26 cellular contexts compared by ENCODE assay signal in genomic region chr11:86987687-86988086, GRCh38. TPM values are rescaled to one million over a fixed set of nuclear protein-coding genes. Genes with fewer than 3 reads are reported as not detected.
"Had no signal": no experiment of that assay in that cellular context is flagged by ENCODE, and none has a peak within 500 bp of the region (broad histone marks: within the 10 kb centered on the region; RNA-seq: fewer than 3 reads in every experiment).

No MANE protein-coding gene starts in this region.

- H3K4me3 ChIP-seq: coronary artery, esophagus squamous epithelium, heart right ventricle, left lung, mucosa of descending colon, neural progenitor cell, stomach, testis, tibial artery had no signal

- H3K9ac ChIP-seq: neural progenitor cell, parathyroid adenoma had no signal

- H3K9me3 ChIP-seq: esophagus squamous epithelium, heart right ventricle, left lung, mucosa of descending colon, stomach, testis, tibial artery had no signal

- ATAC-seq: heart right ventricle; left cardiac atrium; left lung; mucosa of descending colon; naive thymus-derived CD4-positive, alpha-beta T cell; sciatic nerve; stimulated activated effector memory CD8-positive, alpha-beta T cell treated with anti-CD3 and anti-CD28 coated beads, Interleukin-12 subunit alpha, Interleukin-12 subunit beta, amount 100 ng/mL, for 72 hours had no signal

- FAIRE-seq: islet of Langerhans had no signal

- H2AFZ ChIP-seq: neural progenitor cell, parathyroid adenoma had no signal

- H3K4me2 ChIP-seq: neural progenitor cell had no signal

- H3K36me3 ChIP-seq: esophagus squamous epithelium, heart right ventricle, left lung, neural progenitor cell, stomach, tibial artery had no signal

- DNase-seq: dermis blood vessel endothelial cell; effector memory CD4-positive, alpha-beta T cell; erythroblast; esophagus squamous epithelium; foreskin melanocyte; glutamatergic neuron; heart right ventricle; hippocampal formation; left cardiac atrium; left lung; mesenchymal stem cell; mucosa of descending colon; naive thymus-derived CD4-positive, alpha-beta T cell; stimulated activated CD4-positive, alpha-beta T cell treated with anti-CD3 and anti-CD28 coated beads, Interleukin-2, amount 100 ng/mL, for 24 hours; stimulated activated CD4-positive, alpha-beta T cell treated with anti-CD3 and anti-CD28 coated beads, Interleukin-4, amount 100 ng/mL, for 24 hours; stimulated activated naive CD4-positive, alpha-beta T cell treated with Interleukin-2 at 50 U/mL for 16 hours; stomach; substantia nigra; testis; tibial artery had no signal

- H3K27ac ChIP-seq: coronary artery, esophagus squamous epithelium, heart right ventricle, left lung, neural progenitor cell, parathyroid adenoma, stomach, testis, tibial artery had no signal

- H3K4me1 ChIP-seq: parathyroid adenoma, testis had no signal

- H3K27me3 ChIP-seq: esophagus squamous epithelium, heart right ventricle, left lung, neural progenitor cell, stomach, testis, tibial artery had no signal

- H3K79me2 ChIP-seq: parathyroid adenoma had no signal

RNA-seq across cellular contexts. Expression of gene FZD4, which starts 32.5 kb away (rescaled TPM):
- total RNA-seq: naive thymus-derived CD4-positive, alpha-beta T cell had no signal
- polyA plus RNA-seq: naive thymus-derived CD4-positive, alpha-beta T cell had no signal
